Comparison of ENCODE assay signal across 23 cellular contexts in genomic region chr22:31139066-31139465, GRCh38. TPM values are rescaled to one million over a fixed set of nuclear protein-coding genes. Genes with fewer than 3 reads are reported as not detected.
DNase-seq lines count a peak whose midpoint lies in the region; ATAC-seq and TF ChIP-seq lines count a peak whose summit lies in the region.
"Had no signal": no experiment of that assay in that cellular context is flagged by ENCODE, and none has a peak within 500 bp of the region (broad histone marks: within the 10 kb centered on the region; RNA-seq: fewer than 3 reads in every experiment).

No MANE protein-coding gene starts in this region.

- peaks cover 4% of the 10 kb centered on the region for H3F3A ChIP-seq in neural progenitor cell (ENCODE audit: low read depth)

- H3K36me3 ChIP-seq in iPS DF 6.9 (ENCODE audit: control insufficient read depth, insufficient read depth, low read length): peaks cover 24% of the 10 kb centered on the region
- H3K36me3 ChIP-seq in neural progenitor cell: no peaks in the 10 kb centered on the region
- H3K36me3 ChIP-seq: BLaER1, MG63 had no signal

- peak overlapping the region; percentile 57 for H3K27ac Mint-ChIP-seq in neural progenitor cell
- H3K27ac Mint-ChIP-seq: CD8-positive, alpha-beta T cell had no signal

- H2AFZ ChIP-seq in neural progenitor cell (replicated peaks): no peak overlapping the region

- H3K27ac ChIP-seq in iPS DF 6.9 (ENCODE audit: low read length): no peak overlapping the region
- H3K27ac ChIP-seq in neural progenitor cell: no peak overlapping the region
- H3K27ac ChIP-seq: BLaER1 had no signal

- no peaks in the 10 kb centered on the region for H3K79me2 ChIP-seq in neural progenitor cell (ENCODE audit: low read depth)

- TF ChIP-seq CTCF in neural progenitor cell (IDR thresholded peaks at IDR 0.05): no peak

- no peak for ATAC-seq in left cardiac atrium
- ATAC-seq in GM18867 (IDR thresholded peaks at IDR 0.05; ENCODE audit: unreplicated experiment): no peak
- no peak for ATAC-seq in GM21423 (IDR thresholded peaks at IDR 0.05; ENCODE audit: unreplicated experiment)
- ATAC-seq: CD8-positive, alpha-beta T cell had no signal

- H3K4me2 ChIP-seq in neural progenitor cell: peak overlapping the region; percentile 83
- H3K4me2 ChIP-seq: BLaER1 had no signal

- no peaks in the 10 kb centered on the region for H3K9me3 ChIP-seq in iPS DF 6.9 (ENCODE audit: control insufficient read depth, insufficient read depth, low read length)
- H3K9me3 ChIP-seq in neural progenitor cell (ENCODE audit: low read depth): no peaks in the 10 kb centered on the region
- H3K9me3 ChIP-seq: BLaER1, MG63 had no signal

- H4K20me1 ChIP-seq in neural progenitor cell (ENCODE audit: low read depth): no peaks in the 10 kb centered on the region
- H4K20me1 ChIP-seq: BLaER1 had no signal

- peak overlapping the region; percentile 45; the same call in 1 of the 2 replicates for H3K4me3 ChIP-seq in iPS DF 6.9 (ENCODE audit: low read length)
- no peak overlapping the region for H3K4me3 ChIP-seq in neural progenitor cell
- H3K4me3 ChIP-seq: BLaER1, MG63 had no signal

- H3K36me3 Mint-ChIP-seq in neural progenitor cell: peaks cover 7% of the 10 kb centered on the region
- H3K36me3 Mint-ChIP-seq: CD8-positive, alpha-beta T cell had no signal

- H3K9ac ChIP-seq in neural progenitor cell: no peak overlapping the region
- H3K9ac ChIP-seq: BLaER1 had no signal

- H3K4me1 ChIP-seq in iPS DF 6.9 (ENCODE audit: control insufficient read depth, insufficient read depth, low read length): peaks cover 3% of the 10 kb centered on the region
- H3K4me1 ChIP-seq in neural progenitor cell: peaks cover 15% of the 10 kb centered on the region
- H3K4me1 ChIP-seq: BLaER1 had no signal

- H3K27me3 ChIP-seq in iPS DF 6.9 (ENCODE audit: control insufficient read depth, insufficient read depth, low read length) (no peaks in the 10 kb centered on the region), neural progenitor cell (peaks cover 8% of the 10 kb centered on the region)
- H3K27me3 ChIP-seq: BLaER1, MG63 had no signal

- no peaks in the 10 kb centered on the region for H3K9me3 Mint-ChIP-seq in neural progenitor cell
- H3K9me3 Mint-ChIP-seq: CD8-positive, alpha-beta T cell had no signal

- peak overlapping the region; percentile 92 for H3K4me3 Mint-ChIP-seq in neural progenitor cell
- H3K4me3 Mint-ChIP-seq: CD8-positive, alpha-beta T cell had no signal

- peaks cover 15% of the 10 kb centered on the region for H3K27me3 Mint-ChIP-seq in neural progenitor cell (ENCODE audit: insufficient read depth, low read depth)

- WGBS in iPS DF 6.9 (ENCODE audit: insufficient coverage, insufficient read length): no CpG with 5 or more reads among the region's 3 CpGs

- H3K4me1 Mint-ChIP-seq in neural progenitor cell: peaks cover 25% of the 10 kb centered on the region

- DNase-seq in cardiac septum (ENCODE audit: low spot score) (peak; percentile 19), left cardiac atrium (no peak), iPS DF 6.9 (ENCODE audit: low read depth, low spot score) (no peak), neural progenitor cell (ENCODE audit: low spot score) (no peak), DMS114 treated with DMSO at 0.1 percent for 48 hours (lab: John Stamatoyannopoulos, UW; ENCODE audit: unreplicated experiment) (no peak), NCI-H2196 (lab: John Stamatoyannopoulos, UW; ENCODE audit: unreplicated experiment) (no peak)
- DNase-seq: CD8-positive, alpha-beta T cell; DMS79; IMR-90; Karpas-422; MG63; NCI-H1092 treated with DMSO at 0.1 percent for 48 hours; NCI-H1694; NCI-H2107; NCI-H345; NCI-H526 treated with DMSO at 0.1 percent for 48 hours; SHP77 had no signal

- intact Hi-C loops in cardiac septum (cut with DNase I): no loop called here
- intact Hi-C loops in left cardiac atrium (cut with DNase I): no loop called here

RNA-seq across cellular contexts. Expression of gene PLA2G3, which starts 1.2 kb away (rescaled TPM):
- total RNA-seq in cardiac septum (not detected), left cardiac atrium (not detected), neural progenitor cell (ENCODE audit: low replicate concordance) (0.41 and 3.6 TPM in 2 replicates)
- total RNA-seq: A172; CD8-positive, alpha-beta T cell; H4; OCI-LY7 had no signal

RNA-seq across cellular contexts. Expression of gene INPP5J, which starts 16.3 kb away (rescaled TPM):
- total RNA-seq in cardiac septum (13.8 TPM), left cardiac atrium (10 to 100 TPM; 13.3 to 26.4 TPM), neural progenitor cell (ENCODE audit: low replicate concordance) (1.5 and 3.7 TPM in 2 replicates)

RNA-seq across cellular contexts. Expression of gene RNF185, which starts 20.9 kb away (rescaled TPM):
- total RNA-seq in cardiac septum (21.3 TPM), left cardiac atrium (10 to 100 TPM; 20.2 to 24.4 TPM), neural progenitor cell (ENCODE audit: low replicate concordance) (23.2 and 31.1 TPM in 2 replicates)

RNA-seq across cellular contexts. Expression of gene SELENOM, which starts 31.7 kb away (rescaled TPM):
- total RNA-seq in cardiac septum: 77.7 TPM
- 100 to 1,000 TPM; 118 to 145 TPM for total RNA-seq in left cardiac atrium
- 7.4 and 13.9 TPM in 2 replicates for total RNA-seq in neural progenitor cell (ENCODE audit: low replicate concordance)

RNA-seq across cellular contexts. Expression of gene SMTN, which starts 57.9 kb away (rescaled TPM):
- total RNA-seq in cardiac septum: 128 TPM
- 100 to 1,000 TPM; 142 to 150 TPM for total RNA-seq in left cardiac atrium
- 14.1 and 24.0 TPM in 2 replicates for total RNA-seq in neural progenitor cell (ENCODE audit: low replicate concordance)
